11 cellular contexts compared by ENCODE assay signal in genomic region chr3:144556392-144556791, GRCh38.
DNase-seq lines count a peak whose midpoint lies in the region; ATAC-seq and TF ChIP-seq lines count a peak whose summit lies in the region.
"Had no signal": no experiment of that assay in that cellular context is flagged by ENCODE, and none has a peak within 500 bp of the region (broad histone marks: within the 10 kb centered on the region; RNA-seq: fewer than 3 reads in every experiment).

No MANE protein-coding gene starts in this region.

- no peak overlapping the region for H3K27ac Mint-ChIP-seq in activated naive CD8-positive, alpha-beta T cell treated with anti-CD3 and anti-CD28 coated beads, Interleukin-2, amount 50 U/mL, for 24 hours
- H3K27ac Mint-ChIP-seq: activated T-helper 2 cell treated with anti-CD3 and anti-CD28 coated beads, Interferon-gamma antibody, Interleukin-2, Interleukin-4, amounts not matched to agents 10 μg/mL and 5 μg/mL and 100 μg/mL, durations not matched to agents 14 hours and 24 hours and 36 hours; stimulated activated naive B cell treated with anti-CD40 and anti-IgM and Interleukin-4, amounts not matched to agents 10 μg/mL and 1 μg/mL and 100 μg/mL, for 72 hours had no signal

- H3K27ac ChIP-seq in PC-3 (ENCODE audit: low read length), result no peak overlapping the region

- no peak overlapping the region for H3K4me2 ChIP-seq in PC-3 (ENCODE audit: low read length)

- no peak overlapping the region for H3K9ac ChIP-seq in PC-3 (ENCODE audit: low read length)

- CTCF ChIA-PET in PC-3 (lab: Charles Lee), result no interaction called here

- H3K36me3 ChIP-seq in PC-3 (ENCODE audit: low read depth, low read length), result no peaks in the 10 kb centered on the region

- H3K36me3 Mint-ChIP-seq in activated naive CD8-positive, alpha-beta T cell treated with anti-CD3 and anti-CD28 coated beads, Interleukin-2, amount 50 U/mL, for 24 hours (ENCODE audit: low read depth), result no peaks in the 10 kb centered on the region
- H3K36me3 Mint-ChIP-seq: stimulated activated naive B cell treated with anti-CD40 and anti-IgM and Interleukin-4, amounts not matched to agents 10 μg/mL and 1 μg/mL and 100 μg/mL, for 72 hours had no signal

- H3K9me3 ChIP-seq in PC-3 (ENCODE audit: low read length), result no peaks in the 10 kb centered on the region

- peaks cover 3% of the 10 kb centered on the region for H3K27me3 Mint-ChIP-seq in activated naive CD8-positive, alpha-beta T cell treated with anti-CD3 and anti-CD28 coated beads, Interleukin-2, amount 50 U/mL, for 24 hours

- POLR2A ChIA-PET in PC-3 (lab: Charles Lee; ENCODE audit: unreplicated experiment), result no interaction called here

- no TSS peak for BruUV-seq in PC-3 (replicated peaks; lab: Mats Ljungman, UMichigan)

- no peaks in the 10 kb centered on the region for H3K79me2 ChIP-seq in PC-3 (ENCODE audit: low read length)

- H3K4me3 ChIP-seq in PC-3 (ENCODE audit: low read length), result no peak overlapping the region

- no peaks in the 10 kb centered on the region for H3F3A ChIP-seq in PC-3 (ENCODE audit: low read length, unreplicated experiment)

- peak; percentile 29 for DNase-seq in ELR (ENCODE audit: low read depth)
- peak; percentile 3 for DNase-seq in PC-3
- no peak for DNase-seq in NCI-H82 treated with DMSO at 0.1 percent for 48 hours (lab: John Stamatoyannopoulos, UW; ENCODE audit: unreplicated experiment)
- no peak for DNase-seq in kidney tubule cell (ENCODE audit: low spot score)
- DNase-seq in activated naive CD8-positive, alpha-beta T cell treated with anti-CD3 and anti-CD28 coated beads, Interleukin-2, amount 50 U/mL, for 24 hours, result no peak
- no peak for DNase-seq in ureter (ENCODE audit: low spot score)
- DNase-seq: NCI-H187 treated with DMSO at 0.1 percent for 48 hours; stimulated activated naive B cell treated with anti-CD40 and anti-IgM and Interleukin-4, amounts not matched to agents 10 μg/mL and 1 μg/mL and 100 μg/mL, for 72 hours had no signal

- no peak for TF ChIP-seq CTCF in PC-3 (conservative IDR thresholded peaks at IDR 0.05; ENCODE audit: low read depth, low read length)

- H3K4me1 Mint-ChIP-seq in activated naive CD8-positive, alpha-beta T cell treated with anti-CD3 and anti-CD28 coated beads, Interleukin-2, amount 50 U/mL, for 24 hours, result no peaks in the 10 kb centered on the region
- H3K4me1 Mint-ChIP-seq: stimulated activated naive B cell treated with anti-CD40 and anti-IgM and Interleukin-4, amounts not matched to agents 10 μg/mL and 1 μg/mL and 100 μg/mL, for 72 hours had no signal

- no peaks in the 10 kb centered on the region for H3K9me3 Mint-ChIP-seq in activated naive CD8-positive, alpha-beta T cell treated with anti-CD3 and anti-CD28 coated beads, Interleukin-2, amount 50 U/mL, for 24 hours
- H3K9me3 Mint-ChIP-seq: activated T-helper 2 cell treated with anti-CD3 and anti-CD28 coated beads, Interferon-gamma antibody, Interleukin-2, Interleukin-4, amounts not matched to agents 10 μg/mL and 5 μg/mL and 100 μg/mL, durations not matched to agents 14 hours and 24 hours and 36 hours; stimulated activated naive B cell treated with anti-CD40 and anti-IgM and Interleukin-4, amounts not matched to agents 10 μg/mL and 1 μg/mL and 100 μg/mL, for 72 hours had no signal

- no peaks in the 10 kb centered on the region for H3K9me2 ChIP-seq in PC-3 (replicated peaks; ENCODE audit: low read length)

- H3K4me3 Mint-ChIP-seq in activated naive CD8-positive, alpha-beta T cell treated with anti-CD3 and anti-CD28 coated beads, Interleukin-2, amount 50 U/mL, for 24 hours, result no peak overlapping the region
- H3K4me3 Mint-ChIP-seq: stimulated activated naive B cell treated with anti-CD40 and anti-IgM and Interleukin-4, amounts not matched to agents 10 μg/mL and 1 μg/mL and 100 μg/mL, for 72 hours had no signal

- intact Hi-C loops in PC-3 (cut with micrococcal nuclease), result loop anchor here (10.0 kb wide), 2 partner anchors 82 to 582 kb away; partner anchors contain the start of gene DIPK2A

- no peak overlapping the region for H2AFZ ChIP-seq in PC-3 (ENCODE audit: low read length)

- H3K27me3 ChIP-seq in PC-3 (ENCODE audit: low read length), result no peaks in the 10 kb centered on the region

- ATAC-seq in GM21390 (IDR thresholded peaks at IDR 0.05; ENCODE audit: unreplicated experiment) (peak; percentile 94), HG03135 (IDR thresholded peaks at IDR 0.05; ENCODE audit: unreplicated experiment) (peak; percentile 78), PC-3 (no peak)
- ATAC-seq in activated naive CD8-positive, alpha-beta T cell treated with anti-CD3 and anti-CD28 coated beads, Interleukin-2, amount 50 U/mL, for 24 hours, result no peak
- ATAC-seq: stimulated activated naive B cell treated with anti-CD40 and anti-IgM and Interleukin-4, amounts not matched to agents 10 μg/mL and 1 μg/mL and 100 μg/mL, for 72 hours had no signal

- no peaks in the 10 kb centered on the region; the same call in 1 of the 2 replicates for H3K4me1 ChIP-seq in PC-3 (ENCODE audit: insufficient read depth, low read length)

- H4K20me1 ChIP-seq in PC-3 (ENCODE audit: low read length), result no peaks in the 10 kb centered on the region

Comparison
In these comparisons a context has a peak if more than half of its experiments do, and no peak if none do; other contexts are left out.
1. DNase-seq: peak in ELR (single experiment) and PC-3 (single experiment); none in NCI-H82 treated with DMSO at 0.1 percent for 48 hours (single experiment), kidney tubule cell (single experiment), activated naive CD8-positive, alpha-beta T cell treated with anti-CD3 and anti-CD28 coated beads, Interleukin-2, amount 50 U/mL, for 24 hours (single experiment) and ureter (single experiment).
2. ATAC-seq: peak in GM21390 (single experiment) and HG03135 (single experiment); none in PC-3 (single experiment) and activated naive CD8-positive, alpha-beta T cell treated with anti-CD3 and anti-CD28 coated beads, Interleukin-2, amount 50 U/mL, for 24 hours (single experiment).